8 cellular contexts compared by ENCODE assay signal in the genomic region with DNA sequence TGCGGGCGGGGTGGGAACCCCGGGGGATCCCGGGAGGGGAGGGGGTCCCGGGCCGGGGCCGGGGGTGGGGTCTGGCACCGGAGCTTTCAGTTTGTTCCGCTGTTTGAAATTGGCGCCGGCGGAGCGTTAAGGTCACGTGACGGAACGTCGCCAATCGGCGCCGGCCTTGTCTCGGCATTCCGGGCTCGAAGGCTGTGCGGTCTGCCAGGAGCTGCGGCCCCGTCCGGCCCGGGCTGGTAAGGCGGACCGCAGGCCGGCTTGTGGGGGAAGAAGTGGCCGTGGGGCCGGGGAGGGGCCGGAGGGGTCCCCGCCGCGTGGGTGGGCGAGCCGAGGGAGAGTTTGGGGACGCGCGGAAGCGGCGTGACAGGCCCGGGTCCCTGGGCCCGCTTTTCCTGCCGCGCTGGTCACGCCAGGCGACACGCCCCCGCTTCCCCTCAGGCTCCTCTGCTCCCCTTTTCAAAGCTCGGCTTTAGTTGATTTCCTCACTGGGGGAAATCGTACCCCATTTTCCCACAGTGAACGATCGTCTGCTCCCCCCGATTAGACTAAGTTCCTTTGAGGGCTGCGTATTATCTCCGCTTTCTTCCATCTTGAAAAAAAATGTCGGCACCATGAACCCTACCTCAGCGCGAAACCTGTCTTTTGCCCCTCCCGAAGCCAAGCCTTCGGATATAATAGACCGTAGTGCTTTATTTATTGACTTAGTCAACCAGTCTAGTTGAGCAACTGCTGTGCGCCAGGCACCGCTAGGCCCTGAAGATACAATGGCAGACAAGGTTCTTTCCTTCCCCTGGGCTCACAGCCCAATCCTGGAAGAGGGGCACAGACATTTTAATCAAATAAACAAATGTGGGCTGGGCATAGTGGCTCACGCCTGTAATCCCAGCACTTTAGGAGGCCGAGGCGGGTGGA. TPM values are rescaled to one million over a fixed set of nuclear protein-coding genes. Genes with fewer than 3 reads are reported as not detected.
DNase-seq lines count a peak whose midpoint lies in the region; ATAC-seq, FAIRE-seq and TF ChIP-seq lines count a peak whose summit lies in the region.

Gene FOXM1, minus strand, starts transcription at position 128 of the 912 bp plus-strand sequence. CDS start 2,696 bp downstream, outside the sequence.
A gene with protein sequence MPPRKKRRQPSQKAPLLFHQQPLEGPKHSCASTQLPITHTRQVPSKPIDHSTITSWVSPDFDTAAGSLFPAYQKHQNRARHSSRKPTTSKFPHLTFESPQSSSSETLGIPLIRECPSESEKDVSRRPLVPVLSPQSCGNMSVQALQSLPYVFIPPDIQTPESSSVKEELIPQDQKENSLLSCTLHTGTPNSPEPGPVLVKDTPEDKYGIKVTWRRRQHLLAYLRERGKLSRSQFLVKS (plus strand): TSS at position 177 of the 912 bp plus-strand sequence. CDS start 8,144 bp downstream, outside the sequence.

- DNase-seq in GM18507 (ENCODE audit: extremely low spot score, insufficient read length, low read depth) (peak; percentile 93), NCI-H1930 (lab: John Stamatoyannopoulos, UW) (peak; percentile 75 to 91), T1000 (lab: John Stamatoyannopoulos, UW) (peak; percentile 89), astrocyte of the cerebellum (ENCODE audit: low read depth) (peak; percentile 83), hepatocyte (ENCODE audit: low spot score) (peak; percentile 95), retinal pigment epithelial cell (ENCODE audit: low read depth) (peak; percentile 55), OCI-M2 (lab: John Stamatoyannopoulos, UW; ENCODE audit: unreplicated experiment) (no peak)

- peak within 1 kb of the TSS; percentile 65 for H2AFZ ChIP-seq in hepatocyte

- H3K36me3 ChIP-seq in hepatocyte (replicated peaks; ENCODE audit: insufficient read depth, low read depth): no peaks in the 10 kb centered on the region

- H3K79me2 ChIP-seq in hepatocyte: peaks cover 64% of the 10 kb centered on the region

- peak; percentile 78 for ATAC-seq in HG02943 (IDR thresholded peaks at IDR 0.05; ENCODE audit: low read depth, unreplicated experiment)

- 2% methylated on average over 26 of the region's 70 CpGs for WGBS in hepatocyte (ENCODE audit: low lambda C conversion rate, missing lambda C conversion rate)

- peak within 1 kb of the TSS; percentile 75 for H3K4me3 ChIP-seq in astrocyte of the cerebellum (ENCODE audit: low read depth, low read length)
- H3K4me3 ChIP-seq in hepatocyte: peak within 1 kb of the TSS; percentile 39
- H3K4me3 ChIP-seq in retinal pigment epithelial cell (ENCODE audit: low read length): peak within 1 kb of the TSS; percentile 94

- no peaks in the 10 kb centered on the region for H3K27me3 ChIP-seq in hepatocyte

- H4K20me1 ChIP-seq in hepatocyte (ENCODE audit: insufficient read depth, poor library complexity, severe bottlenecking): no peaks in the 10 kb centered on the region

- H3K4me1 ChIP-seq in hepatocyte (ENCODE audit: insufficient read depth): peaks cover 17% of the 10 kb centered on the region

- TF ChIP-seq CTCF in astrocyte of the cerebellum (IDR thresholded peaks at IDR 0.05; ENCODE audit: low read depth, low read length, missing control alignments) (peak; percentile 20), hepatocyte (IDR thresholded peaks at IDR 0.05; ENCODE audit: poor library complexity) (peak; percentile 6), retinal pigment epithelial cell (conservative IDR thresholded peaks at IDR 0.05; ENCODE audit: low read depth, low read length) (no peak)

- in situ Hi-C loops in astrocyte of the cerebellum (cut with HindIII; ENCODE audit: low sequenced_read_pairs): no loop called here

- H3K4me2 ChIP-seq in hepatocyte: peak within 1 kb of the TSS; percentile 98

- FAIRE-seq in GM18507 (lab: Jason Lieb, UNC): peak; percentile 53

- peak within 1 kb of the TSS; percentile 96 for H3K27ac ChIP-seq in hepatocyte

- H3K9me3 ChIP-seq in hepatocyte (ENCODE audit: low read depth): no peaks in the 10 kb centered on the region

- H3K9me2 ChIP-seq in hepatocyte (replicated peaks; ENCODE audit: insufficient read depth): no peaks in the 10 kb centered on the region

RNA-seq across cellular contexts. Expression of gene FOXM1, which starts in this region (rescaled TPM):
- 4.3 and 6.8 TPM in 2 replicates for total RNA-seq in hepatocyte
- polyA plus RNA-seq in hepatocyte: 9.4 and 11.0 TPM in 2 replicates

RNA-seq across cellular contexts. Expression of the second gene that starts in this region (rescaled TPM):
- total RNA-seq in hepatocyte: 29.1 and 30.5 TPM in 2 replicates
- 29.8 and 35.5 TPM in 2 replicates for polyA plus RNA-seq in hepatocyte

Comparison
In these comparisons a context has a peak if more than half of its experiments do, and no peak if none do; other contexts are left out.
1. H3K4me3 ChIP-seq: peak in every context shown above with its lines; median percentile 94 in retinal pigment epithelial cell; 75 in astrocyte of the cerebellum; 39 in hepatocyte.